ENCODE assay signal across 8 cellular contexts in genomic region chr1:98661544-98662353, GRCh38. TPM values are rescaled to one million over a fixed set of nuclear protein-coding genes. Genes with fewer than 3 reads are reported as not detected.
DNase-seq lines count a peak whose midpoint lies in the region; ATAC-seq and TF ChIP-seq lines count a peak whose summit lies in the region.

A gene with protein sequence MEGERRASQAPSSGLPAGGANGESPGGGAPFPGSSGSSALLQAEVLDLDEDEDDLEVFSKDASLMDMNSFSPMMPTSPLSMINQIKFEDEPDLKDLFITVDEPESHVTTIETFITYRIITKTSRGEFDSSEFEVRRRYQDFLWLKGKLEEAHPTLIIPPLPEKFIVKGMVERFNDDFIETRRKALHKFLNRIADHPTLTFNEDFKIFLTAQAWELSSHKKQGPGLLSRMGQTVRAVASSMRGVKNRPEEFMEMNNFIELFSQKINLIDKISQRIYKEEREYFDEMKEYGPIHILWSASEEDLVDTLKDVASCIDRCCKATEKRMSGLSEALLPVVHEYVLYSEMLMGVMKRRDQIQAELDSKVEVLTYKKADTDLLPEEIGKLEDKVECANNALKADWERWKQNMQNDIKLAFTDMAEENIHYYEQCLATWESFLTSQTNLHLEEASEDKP (plus strand): TSS chr1:98661721. CDS start chr1:98661732, 11 bp downstream.

- no peaks in the 10 kb centered on the region for H3K9me3 Mint-ChIP-seq in HFFc6
- no peaks in the 10 kb centered on the region for H3K9me3 Mint-ChIP-seq in activated naive CD8-positive, alpha-beta T cell (ENCODE audit: low read depth)
- H3K9me3 Mint-ChIP-seq in natural killer cell treated with Interleukin-12 subunit alpha and Interleukin-12 subunit beta and Interleukin-15 and Interleukin-18, amount 100 ng/mL, for 72 hours = peaks cover 3% of the 10 kb centered on the region

- H3K4me1 Mint-ChIP-seq in HFFc6 (ENCODE audit: low read depth) = peaks cover 28% of the 10 kb centered on the region
- H3K4me1 Mint-ChIP-seq in activated naive CD8-positive, alpha-beta T cell (ENCODE audit: low read depth) = peaks cover 15% of the 10 kb centered on the region
- H3K4me1 Mint-ChIP-seq in natural killer cell treated with Interleukin-12 subunit alpha and Interleukin-12 subunit beta and Interleukin-15 and Interleukin-18, amount 100 ng/mL, for 72 hours (ENCODE audit: low read depth in 2 of 2) = peaks cover 7 to 9% of the 10 kb centered on the region in 2 donors

- peak; percentile 70 to 78 for ATAC-seq in natural killer cell treated with Interleukin-12 subunit alpha and Interleukin-12 subunit beta and Interleukin-15 and Interleukin-18, amount 100 ng/mL, for 72 hours

- H3K27ac Mint-ChIP-seq in HFFc6 = peak within 1 kb of the TSS; percentile 93
- H3K27ac Mint-ChIP-seq in activated naive CD8-positive, alpha-beta T cell = no peak within 1 kb of the TSS
- no peak within 1 kb of the TSS for H3K27ac Mint-ChIP-seq in natural killer cell treated with Interleukin-12 subunit alpha and Interleukin-12 subunit beta and Interleukin-15 and Interleukin-18, amount 100 ng/mL, for 72 hours

- H3K36me3 Mint-ChIP-seq in HFFc6 (ENCODE audit: low read depth) = 0 out of 2 replicates have a peak, but pooled peaks cover 5% of the 10 kb centered on the region
- no peaks in the 10 kb centered on the region for H3K36me3 Mint-ChIP-seq in activated naive CD8-positive, alpha-beta T cell
- no peaks in the 10 kb centered on the region for H3K36me3 Mint-ChIP-seq in natural killer cell treated with Interleukin-12 subunit alpha and Interleukin-12 subunit beta and Interleukin-15 and Interleukin-18, amount 100 ng/mL, for 72 hours

- H3K27me3 Mint-ChIP-seq in HFFc6 (ENCODE audit: insufficient read depth) = peaks cover 3% of the 10 kb centered on the region
- H3K27me3 Mint-ChIP-seq in activated naive CD8-positive, alpha-beta T cell = peaks cover 31% of the 10 kb centered on the region
- H3K27me3 Mint-ChIP-seq in natural killer cell treated with Interleukin-12 subunit alpha and Interleukin-12 subunit beta and Interleukin-15 and Interleukin-18, amount 100 ng/mL, for 72 hours = peaks cover 19 to 32% of the 10 kb centered on the region in 2 donors

- peak within 1 kb of the TSS; percentile 99 for H3K4me3 Mint-ChIP-seq in HFFc6
- H3K4me3 Mint-ChIP-seq in activated naive CD8-positive, alpha-beta T cell = peak within 1 kb of the TSS; percentile 87
- peak within 1 kb of the TSS; percentile 71 for H3K4me3 Mint-ChIP-seq in natural killer cell treated with Interleukin-12 subunit alpha and Interleukin-12 subunit beta and Interleukin-15 and Interleukin-18, amount 100 ng/mL, for 72 hours

- DNase-seq in activated naive CD4-positive, alpha-beta T cell treated with Interleukin-2 at 50 U/mL for 16 hours = peak; percentile 9
- no peak for DNase-seq in activated naive CD4-positive, alpha-beta T cell (lab: John Stamatoyannopoulos, UW)
- DNase-seq in HFFc6 (peak; percentile 72), NCI-H2029 (lab: John Stamatoyannopoulos, UW) (peak; percentile 65), germinal center (ENCODE audit: low spot score) (peak; percentile 27), cortex of kidney (lab: John Stamatoyannopoulos, UW) (no peak)
- no peak for DNase-seq in natural killer cell treated with Interleukin-12 subunit alpha and Interleukin-12 subunit beta and Interleukin-15 and Interleukin-18, amount 100 ng/mL, for 72 hours (ENCODE audit: low spot score)

- TF ChIP-seq CTCF in HFFc6 (IDR thresholded peaks at IDR 0.05) = peak; percentile 69

RNA-seq across cellular contexts. Expression of the gene that starts here (rescaled TPM):
- total RNA-seq in HFFc6 (2021; fragmentation: NEBNext Ultra II Directional; extraction: Animal tissue kit (Norgen Biotek cat#: 25700)) = 10 to 100 TPM; 26.3 to 35.2 (median 32.8) TPM
- total RNA-seq in natural killer cell treated with Interleukin-12 subunit alpha and Interleukin-12 subunit beta and Interleukin-15 and Interleukin-18, amount 100 ng/mL, for 72 hours = under 1 TPM in 1 of 2 donors, not detected in 1; 0.28 TPM

Comparison
In these comparisons a context has a peak if more than half of its experiments do, and no peak if none do; other contexts are left out.
1. RNA of the gene that starts here (total RNA-seq): 26.3 to 35.2 TPM in HFFc6; 0.28 TPM in natural killer cell treated with Interleukin-12 subunit alpha and Interleukin-12 subunit beta and Interleukin-15 and Interleukin-18, amount 100 ng/mL, for 72 hours; every median in the first group is over 10 times any median in the second.
2. DNase-seq: peak in activated naive CD4-positive, alpha-beta T cell treated with Interleukin-2 at 50 U/mL for 16 hours (single experiment), HFFc6 (single experiment), NCI-H2029 (single experiment) and germinal center (single experiment); none in activated naive CD4-positive, alpha-beta T cell (0 of 4), natural killer cell treated with Interleukin-12 subunit alpha and Interleukin-12 subunit beta and Interleukin-15 and Interleukin-18, amount 100 ng/mL, for 72 hours (single experiment) and cortex of kidney (single experiment).
3. Peak in ATAC-seq in natural killer cell treated with Interleukin-12 subunit alpha and Interleukin-12 subunit beta and Interleukin-15 and Interleukin-18, amount 100 ng/mL, for 72 hours; RNA of the gene not detected or under 1 TPM.
4. Peak in every context shown above with its lines, with median percentiles within 50 percentile points of each other: H3K4me3 Mint-ChIP-seq.